ENCODE assay signal across 8 cellular contexts in genomic region chr5:121949885-121950284, GRCh38. TPM values are rescaled to one million over a fixed set of nuclear protein-coding genes. Genes with fewer than 3 reads are reported as not detected.
A peak's percentile ranks its signal among the peaks of the same experiment; 100 is the strongest.
DNase-seq lines count a peak whose midpoint lies in the region; ATAC-seq, FAIRE-seq and TF ChIP-seq lines count a peak whose summit lies in the region.

No MANE protein-coding gene starts in this region.

- TF ChIP-seq RAD21 in GM12878 (IDR thresholded peaks at IDR 0.05; ENCODE audit: insufficient read depth, low read depth, low read length) = peak; percentile 79

- POLR2A ChIA-PET in GM12878 (lab: Charles Lee) = no interaction called here

- WGBS in GM12878 (ENCODE audit: insufficient coverage, insufficient replicate concordance, low lambda C conversion rate, missing lambda C conversion rate) = 0% methylated on average over 1 of the region's 1 CpG

- BruUV-seq in GM12878 (replicated peaks; lab: Mats Ljungman, UMichigan) = no TSS peak

- no peak for TF ChIP-seq EP300 in GM12878 (IDR thresholded peaks at IDR 0.05; ENCODE audit: borderline replicate concordance in 1 of 2, control insufficient read depth in 1 of 2, low read depth in 2 of 2, low read length in 2 of 2)

- H2AFZ ChIP-seq in GM12878 (ENCODE audit: control insufficient read depth, low read depth, low read length) = no peak overlapping the region

- H3K4me1 ChIP-seq in GM12878 (ENCODE audit: control insufficient read depth, insufficient read depth, low read length) = no peaks in the 10 kb centered on the region

- CTCF ChIA-PET in GM12878 (lab: Yijun Ruan, JAX) = interaction anchor here (0.9 to 2.9 kb wide), 10 partner anchors 9 to 1293 kb away, joined by 3 to 26 read pairs (median 4); partner anchors contain the start of gene SRFBP1

- peak; percentile 55 for DNase-seq in GM03348 (ENCODE audit: low spot score)
- DNase-seq in NCI-H510A (lab: John Stamatoyannopoulos, UW) = peak; percentile 1
- DNase-seq in GM12878 (ENCODE audit: low read depth, low spot score) = no peak
- no peak for DNase-seq in left lobe of liver (ENCODE audit: low spot score)
- no peak for DNase-seq in GM19240 (ENCODE audit: insufficient read length, low spot score)
- no peak for DNase-seq in NCI-H128 (lab: John Stamatoyannopoulos, UW; ENCODE audit: unreplicated experiment)

- FAIRE-seq in A204.1 (lab: Jason Lieb, UNC) (peak; percentile 94), GM12878 (lab: Jason Lieb, UNC) (peak; percentile 83)

- RAD21 ChIA-PET in GM12878 (lab: Charles Lee; ENCODE audit: unreplicated experiment) = interaction anchor here (1.1 to 1.5 kb wide), 3 partner anchors 11 to 152 kb away, joined by 3 to 10 read pairs (median 3); partner anchors contain the start of gene SRFBP1

- intact Hi-C loops in GM12878 (cut with micrococcal nuclease; ENCODE audit: unreplicated experiment) = loop anchor here (2.0 kb wide), 1 partner anchor 1295 kb away; no protein-coding TSS in a partner anchor

- ATAC-seq in HG02884 (IDR thresholded peaks at IDR 0.05; ENCODE audit: unreplicated experiment) (peak; percentile 74), GM12878 (peak; percentile 60), left lobe of liver (peak; percentile 88)

- no peak overlapping the region for H3K27ac ChIP-seq in GM12878 (ENCODE audit: control insufficient read depth, insufficient read depth)

- TF ChIP-seq POLR2A in GM12878 (IDR thresholded peaks at IDR 0.05; ENCODE audit: low read depth, low read length) = no peak

- no peaks in the 10 kb centered on the region for H3K79me2 ChIP-seq in GM12878 (ENCODE audit: control insufficient read depth, insufficient read depth, low read length)

- no peak overlapping the region for H3K4me2 ChIP-seq in GM12878 (ENCODE audit: control insufficient read depth, insufficient read depth)

- no peaks in the 10 kb centered on the region for H3K36me3 ChIP-seq in GM12878 (ENCODE audit: control insufficient read depth in 2 of 2, insufficient read depth in 2 of 2, low read length in 1 of 2)

- H4K20me1 ChIP-seq in GM12878 (ENCODE audit: control insufficient read depth, insufficient read depth) = no peaks in the 10 kb centered on the region

- H3K9ac ChIP-seq in GM12878 (ENCODE audit: control insufficient read depth, insufficient read depth, low read length) = no peak overlapping the region

- no peak overlapping the region for H3K4me3 ChIP-seq in GM12878

- TF ChIP-seq CTCF in GM12878 (IDR thresholded peaks at IDR 0.05 in 2 of 3, conservative IDR thresholded peaks at IDR 0.05 in 1 of 3; ENCODE audit: control insufficient read depth in 2 of 3, extremely low read depth in 1 of 3, insufficient read depth in 1 of 3, low read depth in 3 of 3, low read length in 3 of 3) = peak; percentile 41 to 68 (median 49); a peak in 5 of 6 replicates

- no peaks in the 10 kb centered on the region for H3K9me3 ChIP-seq in GM12878 (replicated peaks; ENCODE audit: control insufficient read depth, insufficient read depth, low read length)

- in situ Hi-C loops in GM12878 (cut with MboI) = no loop called here

- SMC1A ChIA-PET in GM12878 (lab: Charles Lee; ENCODE audit: uncharacterized antibody, unreplicated experiment) = interaction anchor here (0.6 to 2.6 kb wide), 7 partner anchors 11 to 876 kb away, joined by 3 to 19 read pairs (median 3); partner anchors contain the start of gene SRFBP1

- no peaks in the 10 kb centered on the region for H3K27me3 ChIP-seq in GM12878 (replicated peaks in 1 of 2; ENCODE audit: control insufficient read depth in 2 of 2, insufficient read depth in 2 of 2, low read length in 1 of 2)

TF ChIP-seq in GM12878, 131 proteins besides CTCF, POLR2A, EP300 and RAD21:
- TF ChIP-seq SMC3 (IDR thresholded peaks at IDR 0.05; ENCODE audit: borderline replicate concordance, low read length) (peak; percentile 30; the same call in 1 of the 2 replicates), ESRRA (IDR thresholded peaks at IDR 0.05; ENCODE audit: low read length) (no peak)
TF ChIP-seq in GM12878: peak in this region for 1.

RNA-seq across cellular contexts. Expression of gene SRFBP1, which starts 11.9 kb away (rescaled TPM):
- total RNA-seq in GM12878 (2013; cell fraction: nucleolus; rRNA removed) = 27.7 and 32.0 TPM in 2 replicates
- total RNA-seq in GM12878 (2014; rRNA removed) (13.0 and 15.1 TPM in 2 replicates), GM12878 (2014; rRNA removed; fragmentation: Illumina TruSeq; extraction: Trizol) (25.3 and 26.0 TPM in 2 replicates), GM12878 (2021) (12.1 and 13.0 TPM in 2 replicates), left lobe of liver (3.4 TPM)
- polyA plus RNA-seq in GM12878 (2011; ENCODE audit: low read depth) = 3.5 TPM
- polyA plus RNA-seq in GM12878 (2011; rRNA removed) (8.5 and 14.8 TPM in 2 replicates), GM12878 (2014; fragmentation: Illumina TruSeq; extraction: Trizol) (14.3 and 18.6 TPM in 2 replicates), GM12878 (2014; fragmentation: Nextera tagmentation; extraction: Ambion mirVana) (10 to 100 TPM; 11.4 to 19.2 TPM), GM12878 (2014; rRNA removed) (6.3 and 8.9 TPM in 2 replicates), GM12878 (2016; fragmentation: Nextera tagmentation; extraction: Ambion mirVana) (10 to 100 TPM; 16.0 to 18.2 TPM)
- 3.5 and 4.3 TPM in 2 replicates for polyA plus RNA-seq in GM12878 (2011; cell fraction: cytosol; rRNA removed)
- polyA plus RNA-seq in GM12878 (2011; cell fraction: nucleus; rRNA removed) = 2.9 and 4.1 TPM in 2 replicates
- 4.9 and 5.2 TPM in 2 replicates for polyA plus RNA-seq in GM12878 (2012)
- 3.4 and 4.2 TPM in 2 replicates for polyA minus RNA-seq in GM12878 (2011; rRNA and poly(A)+ RNA removed)
- 4.4 and 6.5 TPM in 2 replicates for polyA minus RNA-seq in GM12878 (2011; cell fraction: cytosol; rRNA and poly(A)+ RNA removed)
- 4.6 and 7.0 TPM in 2 replicates for polyA minus RNA-seq in GM12878 (2011; cell fraction: nucleus; rRNA and poly(A)+ RNA removed)

Comparison
In these comparisons a context has a peak if more than half of its experiments do, and no peak if none do; other contexts are left out.
1. DNase-seq: peak in GM03348 (single experiment) and NCI-H510A (single experiment); none in GM12878 (single experiment), left lobe of liver (single experiment), GM19240 (single experiment) and NCI-H128 (single experiment).
2. Peak in every context shown above with its lines, with median percentiles within 50 percentile points of each other: ATAC-seq.